20 cellular contexts compared by ENCODE assay signal in genomic region chr3:128334766-128335165, GRCh38.
"Had no signal": no experiment of that assay in that cellular context is flagged by ENCODE, and none has a peak within 500 bp of the region (broad histone marks: within the 10 kb centered on the region; RNA-seq: fewer than 3 reads in every experiment).

No MANE protein-coding gene starts in this region.

- H3K9me3 Mint-ChIP-seq: activated CD8-positive, alpha-beta T cell treated with anti-CD3 and anti-CD28 coated beads for 36 hours; activated naive CD8-positive, alpha-beta T cell treated with anti-CD3 and anti-CD28 coated beads for 36 hours; activated T-cell treated with anti-CD3 and anti-CD28 coated beads, Interleukin-2, amount 50 U/mL, for 4 hours; activated T-helper 2 cell treated with anti-CD3 and anti-CD28 coated beads, Interferon-gamma antibody, Interleukin-2, Interleukin-4, amounts not matched to agents 10 μg/mL and 5 μg/mL and 100 μg/mL, durations not matched to agents 14 hours and 24 hours and 36 hours; immature natural killer cell; naive thymus-derived CD4-positive, alpha-beta T cell; WTC11 had no signal

- H3K4me3 Mint-ChIP-seq: activated CD8-positive, alpha-beta T cell treated with anti-CD3 and anti-CD28 coated beads for 36 hours; activated naive CD8-positive, alpha-beta T cell treated with anti-CD3 and anti-CD28 coated beads for 36 hours; activated T-cell treated with anti-CD3 and anti-CD28 coated beads, Interleukin-2, amount 50 U/mL, for 4 hours; immature natural killer cell; naive thymus-derived CD4-positive, alpha-beta T cell; WTC11 had no signal

- ATAC-seq: activated CD8-positive, alpha-beta T cell treated with anti-CD3 and anti-CD28 coated beads for 36 hours; activated T-cell treated with anti-CD3 and anti-CD28 coated beads, Interleukin-2, amount 50 U/mL, for 4 hours; heart left ventricle; left colon; naive thymus-derived CD4-positive, alpha-beta T cell had no signal

- H3K4me1 Mint-ChIP-seq: activated naive CD8-positive, alpha-beta T cell treated with anti-CD3 and anti-CD28 coated beads for 36 hours; immature natural killer cell had no signal

- H3K36me3 Mint-ChIP-seq: WTC11 had no signal

- H3K27me3 Mint-ChIP-seq: activated CD8-positive, alpha-beta T cell treated with anti-CD3 and anti-CD28 coated beads for 36 hours; activated naive CD8-positive, alpha-beta T cell treated with anti-CD3 and anti-CD28 coated beads for 36 hours; naive thymus-derived CD4-positive, alpha-beta T cell had no signal

- H3K27ac Mint-ChIP-seq: activated CD8-positive, alpha-beta T cell treated with anti-CD3 and anti-CD28 coated beads for 36 hours; activated naive CD8-positive, alpha-beta T cell treated with anti-CD3 and anti-CD28 coated beads for 36 hours; activated T-helper 2 cell treated with anti-CD3 and anti-CD28 coated beads, Interferon-gamma antibody, Interleukin-2, Interleukin-4, amounts not matched to agents 10 μg/mL and 5 μg/mL and 100 μg/mL, durations not matched to agents 14 hours and 24 hours and 36 hours had no signal

- DNase-seq: activated CD4-positive, alpha-beta T cell treated with anti-CD3 and anti-CD28 coated beads, Interleukin-2, amount 50 U/mL, for 1 hour; activated CD8-positive, alpha-beta T cell treated with anti-CD3 and anti-CD28 coated beads for 36 hours; activated naive CD4-positive, alpha-beta T cell treated with Interleukin-2 at 50 U/mL for 16 hours; activated naive CD8-positive, alpha-beta T cell treated with anti-CD3 and anti-CD28 coated beads for 36 hours; activated T-cell treated with anti-CD3 and anti-CD28 coated beads, Interleukin-2, amount 50 U/mL, for 4 hours; adrenal gland; aorta; foreskin fibroblast; heart left ventricle; hypothalamus; immature natural killer cell; left colon; midbrain; naive thymus-derived CD4-positive, alpha-beta T cell; stimulated activated CD4-positive, alpha-beta T cell treated with anti-CD3 and anti-CD28 coated beads, Interleukin-15, amount 100 ng/mL, for 24 hours; stimulated activated CD4-positive, alpha-beta T cell treated with anti-CD3 and anti-CD28 coated beads, Interleukin-2, amount 100 ng/mL, for 24 hours; stimulated activated naive CD4-positive, alpha-beta T cell; T-helper 2 cell had no signal
